Comparison of ENCODE assay signal across 8 cellular contexts in the genomic region with DNA sequence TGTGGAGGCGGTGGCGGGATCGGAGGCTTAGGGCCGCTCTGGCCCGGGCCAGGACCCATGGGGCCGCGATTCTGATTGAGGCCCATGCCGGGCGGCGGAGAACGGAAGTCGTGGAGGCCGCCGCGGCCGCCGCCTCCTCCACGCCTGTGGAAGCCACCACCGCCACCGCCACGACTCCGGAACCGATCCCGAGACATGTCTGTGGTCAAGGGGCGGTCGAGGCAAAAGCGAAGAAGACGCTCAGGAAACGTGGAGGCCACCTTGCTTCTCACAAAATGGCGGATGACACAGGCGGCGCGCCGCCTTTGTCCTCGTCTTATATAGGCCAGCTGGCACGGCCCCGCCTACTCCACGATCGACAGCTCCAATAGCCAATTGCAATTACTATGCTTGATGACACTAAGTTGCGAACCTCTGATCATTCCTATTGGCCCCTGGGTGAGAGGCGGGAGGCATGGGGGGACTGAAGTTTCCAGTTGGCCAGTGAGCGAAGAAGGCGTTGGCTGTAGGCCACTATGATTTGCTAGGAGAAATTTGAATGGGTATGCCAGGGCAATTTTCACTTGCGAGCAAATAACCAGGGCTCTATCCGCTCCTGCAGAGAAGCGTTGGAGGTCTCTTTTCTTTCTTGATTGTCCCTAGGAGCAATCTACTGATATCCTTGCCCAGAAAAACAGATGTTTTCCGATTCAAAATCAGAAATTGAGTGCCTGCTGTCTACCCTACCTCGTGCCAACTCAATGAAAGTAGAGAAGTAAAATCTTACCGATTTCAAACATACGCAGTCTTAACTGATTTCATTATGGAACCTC. TPM values are rescaled to one million over a fixed set of nuclear protein-coding genes. Genes with fewer than 3 reads are reported as not detected.
A peak's percentile ranks its signal among the peaks of the same experiment; 100 is the strongest.
DNase-seq lines count a peak whose midpoint lies in the region; ATAC-seq, FAIRE-seq and TF ChIP-seq lines count a peak whose summit lies in the region.

A gene with protein sequence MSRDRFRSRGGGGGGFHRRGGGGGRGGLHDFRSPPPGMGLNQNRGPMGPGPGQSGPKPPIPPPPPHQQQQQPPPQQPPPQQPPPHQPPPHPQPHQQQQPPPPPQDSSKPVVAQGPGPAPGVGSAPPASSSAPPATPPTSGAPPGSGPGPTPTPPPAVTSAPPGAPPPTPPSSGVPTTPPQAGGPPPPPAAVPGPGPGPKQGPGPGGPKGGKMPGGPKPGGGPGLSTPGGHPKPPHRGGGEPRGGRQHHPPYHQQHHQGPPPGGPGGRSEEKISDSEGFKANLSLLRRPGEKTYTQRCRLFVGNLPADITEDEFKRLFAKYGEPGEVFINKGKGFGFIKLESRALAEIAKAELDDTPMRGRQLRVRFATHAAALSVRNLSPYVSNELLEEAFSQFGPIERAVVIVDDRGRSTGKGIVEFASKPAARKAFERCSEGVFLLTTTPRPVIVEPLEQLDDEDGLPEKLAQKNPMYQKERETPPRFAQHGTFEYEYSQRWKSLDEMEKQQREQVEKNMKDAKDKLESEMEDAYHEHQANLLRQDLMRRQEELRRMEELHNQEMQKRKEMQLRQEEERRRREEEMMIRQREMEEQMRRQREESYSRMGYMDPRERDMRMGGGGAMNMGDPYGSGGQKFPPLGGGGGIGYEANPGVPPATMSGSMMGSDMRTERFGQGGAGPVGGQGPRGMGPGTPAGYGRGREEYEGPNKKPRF (minus strand): TSS at position 293 of the 812 bp plus-strand sequence. CDS start 96 bp downstream, at position 197.

- peak; percentile 94 for FAIRE-seq in endothelial cell of umbilical vein (lab: Jason Lieb, UNC)

- H3K9me1 ChIP-seq in endothelial cell of umbilical vein (replicated peaks; ENCODE audit: control insufficient read depth, extremely low read depth, insufficient read depth, low read length), result no peaks in the 10 kb centered on the region

- H3K9me3 ChIP-seq in OCI-LY7 (ENCODE audit: low read length) (no peaks in the 10 kb centered on the region), endothelial cell of umbilical vein (replicated peaks; ENCODE audit: control insufficient read depth, insufficient read depth, low read length) (no peaks in the 10 kb centered on the region)

- TF ChIP-seq CTCF in OCI-LY7 (conservative IDR thresholded peaks at IDR 0.05; ENCODE audit: low read length) (no peak), endothelial cell of umbilical vein (IDR thresholded peaks at IDR 0.05; ENCODE audit: extremely low read depth in 1 of 2, insufficient read depth in 1 of 2, low read depth in 1 of 2, low read length in 2 of 2) (no peak)

- H3K4me2 ChIP-seq in OCI-LY7 (ENCODE audit: low read length) (peak within 1 kb of the TSS; percentile 76), endothelial cell of umbilical vein (ENCODE audit: insufficient read depth, low read length) (peak within 1 kb of the TSS; percentile 74)

- H2AFZ ChIP-seq in OCI-LY7 (ENCODE audit: low read length) (peak within 1 kb of the TSS; percentile 84), endothelial cell of umbilical vein (ENCODE audit: low read depth, low read length) (peak within 1 kb of the TSS; percentile 47)

- peaks cover 47% of the 10 kb centered on the region for H3K36me3 ChIP-seq in OCI-LY7 (ENCODE audit: insufficient read depth, low read length)
- peaks cover 19 to 33% of the 10 kb centered on the region in 2 experiments for H3K36me3 ChIP-seq in endothelial cell of umbilical vein (ENCODE audit: control insufficient read depth in 2 of 2, extremely low read depth in 1 of 2, insufficient read depth in 2 of 2, low read length in 2 of 2)

- dilution Hi-C loops in endothelial cell of umbilical vein (cut with MboI; ENCODE audit: extremely low pct_ligation_motif_present, low sequenced_read_pairs), result no loop called here

- H3K27ac ChIP-seq in OCI-LY7 (ENCODE audit: low read depth, low read length, poor library complexity, severe bottlenecking) (peak within 1 kb of the TSS; percentile 81), endothelial cell of umbilical vein (ENCODE audit: insufficient read depth, low read depth, low read length) (peak within 1 kb of the TSS; percentile 62)

- BruUV-seq in OCI-LY7 (replicated peaks; lab: Mats Ljungman, UMichigan) (TSS peak; percentile 93), endothelial cell of umbilical vein (replicated peaks; lab: Mats Ljungman, UMichigan) (TSS peak; percentile 67)

- peak; percentile 100 for TF ChIP-seq POLR2A in endothelial cell of umbilical vein (IDR thresholded peaks at IDR 0.05; ENCODE audit: low read depth, low read length)

- POLR2A ChIA-PET in OCI-LY7 (lab: Charles Lee) (interaction anchor here (0.7 kb wide), 1 partner anchor 333 kb away, joined by 3 read pairs; the partner anchor contains the start of gene SMIM12), endothelial cell of umbilical vein (lab: Charles Lee) (interaction anchor here (0.8 to 1.1 kb wide), 3 partner anchors 9 to 12 kb away, joined by 3 to 5 read pairs (median 4); no protein-coding TSS in a partner anchor)

- no peaks in the 10 kb centered on the region for H3K27me3 ChIP-seq in endothelial cell of umbilical vein (ENCODE audit: control insufficient read depth in 2 of 2, insufficient read depth in 2 of 2, low read length in 2 of 2)

- CTCF ChIA-PET in OCI-LY7 (lab: Charles Lee; ENCODE audit: unreplicated experiment) (no interaction called here), endothelial cell of umbilical vein (lab: Charles Lee) (interaction anchor here (1.0 kb wide), 1 partner anchor 9 kb away, joined by 4 read pairs; no protein-coding TSS in a partner anchor)

- no peaks in the 10 kb centered on the region for H3K9me2 ChIP-seq in OCI-LY7 (ENCODE audit: insufficient read depth, low read length)

- peak; percentile 99 for DNase-seq in DMS 273 (lab: John Stamatoyannopoulos, UW; ENCODE audit: unreplicated experiment)
- peak; percentile 98 for DNase-seq in HuH-7.5 (ENCODE audit: low spot score)
- peak; percentile 98 for DNase-seq in OCI-LY7 (ENCODE audit: low spot score)
- DNase-seq in activated T-cell treated with anti-CD3 and anti-CD28 coated beads for 1 hour (ENCODE audit: low read depth), result peak; percentile 95
- peak; percentile 99 for DNase-seq in endothelial cell of umbilical vein (ENCODE audit: low read depth, low spot score)
- peak; percentile 99 for DNase-seq in midbrain (lab: John Stamatoyannopoulos, UW)
- peak; percentile 94 to 97 for DNase-seq in stimulated activated CD8-positive, alpha-beta memory T cell treated with anti-CD3 and anti-CD28 coated beads, Interleukin-2, amount 100 ng/mL, for 1 hour (ENCODE audit: low read depth in 2 of 2)

- peak; percentile 82 for ATAC-seq in GM21526 (IDR thresholded peaks at IDR 0.05; ENCODE audit: low FRiP score, unreplicated experiment)

- H3K4me1 ChIP-seq in OCI-LY7 (ENCODE audit: insufficient read depth, low read length, poor library complexity, severe bottlenecking), result peaks cover 29% of the 10 kb centered on the region
- H3K4me1 ChIP-seq in endothelial cell of umbilical vein (ENCODE audit: control insufficient read depth, extremely low read depth, insufficient read depth, low read length), result peaks cover 25% of the 10 kb centered on the region

- peaks cover 49% of the 10 kb centered on the region for H3K79me2 ChIP-seq in OCI-LY7 (ENCODE audit: insufficient read depth, low read depth, low read length)
- H3K79me2 ChIP-seq in endothelial cell of umbilical vein (ENCODE audit: control insufficient read depth, insufficient read depth, low read length), result peaks cover 49% of the 10 kb centered on the region

- intact Hi-C loops in OCI-LY7 (cut with micrococcal nuclease; ENCODE audit: unreplicated experiment), result loop anchor here (1.0 to 5.0 kb wide), 3 partner anchors 9 to 336 kb away; partner anchors contain the start of genes SMIM12 and ZMYM4
- intact Hi-C loops in endothelial cell of umbilical vein (cut with micrococcal nuclease), result loop anchor here (1.0 to 5.0 kb wide), 9 partner anchors 11 to 1029 kb away; partner anchors contain the start of genes C1orf216, KIAA0319L, NCDN and SMIM12

- peak within 1 kb of the TSS; percentile 89 for H3K9ac ChIP-seq in endothelial cell of umbilical vein (replicated peaks; ENCODE audit: extremely low read depth, insufficient read depth, low read length)

- H3K4me3 ChIP-seq in OCI-LY7 (ENCODE audit: low read depth, low read length, poor library complexity, severe bottlenecking) (peak within 1 kb of the TSS; percentile 98), endothelial cell of umbilical vein (replicated peaks in 1 of 3; ENCODE audit: insufficient read depth in 1 of 3, low read depth in 1 of 3, low read length in 3 of 3) (peak within 1 kb of the TSS; percentile 54 to 99 (median 97))

- H4K20me1 ChIP-seq in OCI-LY7 (ENCODE audit: insufficient read depth, low read length), result peaks cover 38% of the 10 kb centered on the region
- H4K20me1 ChIP-seq in endothelial cell of umbilical vein (replicated peaks; ENCODE audit: control insufficient read depth, extremely low read depth, insufficient read depth, low read length), result peaks cover 25% of the 10 kb centered on the region

TF ChIP-seq in endothelial cell of umbilical vein, 7 proteins besides CTCF, POLR2A, EP300 and RAD21:
- TF ChIP-seq, protein P1, sequence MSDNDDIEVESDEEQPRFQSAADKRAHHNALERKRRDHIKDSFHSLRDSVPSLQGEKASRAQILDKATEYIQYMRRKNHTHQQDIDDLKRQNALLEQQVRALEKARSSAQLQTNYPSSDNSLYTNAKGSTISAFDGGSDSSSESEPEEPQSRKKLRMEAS (IDR thresholded peaks at IDR 0.05; ENCODE audit: insufficient read depth, insufficient read length), result peak; percentile 18
- TF ChIP-seq POLR2AphosphoS5 (IDR thresholded peaks at IDR 0.05; ENCODE audit: insufficient read depth, low read depth, low read length), result peak; percentile 99
- TF ChIP-seq GATA2 (IDR thresholded peaks at IDR 0.05; ENCODE audit: insufficient read depth, insufficient read length, low read depth, low read length), result no peak
- no peak for TF ChIP-seq FOS (IDR thresholded peaks at IDR 0.05; ENCODE audit: borderline replicate concordance, insufficient read depth, low read length)
- peak; percentile 90 for TF ChIP-seq MYC (IDR thresholded peaks at IDR 0.05; ENCODE audit: low read depth, low read length)

RNA-seq across cellular contexts. Expression of the gene that starts here (rescaled TPM):
- 395 and 569 TPM in 2 replicates for total RNA-seq in OCI-LY7 (2014; rRNA removed; shearing (Covaris generic))
- total RNA-seq in OCI-LY7 (2022) (532 and 593 TPM in 2 replicates), endothelial cell of umbilical vein (413 and 415 TPM in 2 replicates)
- 100 and 104 TPM in 2 replicates for polyA plus RNA-seq in endothelial cell of umbilical vein
- polyA plus RNA-seq in endothelial cell of umbilical vein (2011; cell fraction: cytosol; rRNA removed), result 70.6 and 76.8 TPM in 2 replicates
- 563 and 666 TPM in 2 replicates for polyA plus RNA-seq in endothelial cell of umbilical vein (2011; cell fraction: nucleus; rRNA removed)
- 226 and 289 TPM in 2 replicates for polyA plus RNA-seq in endothelial cell of umbilical vein (2012)
- 145 and 149 TPM in 2 replicates for polyA minus RNA-seq in endothelial cell of umbilical vein
- polyA minus RNA-seq in endothelial cell of umbilical vein (2011; cell fraction: cytosol; rRNA and poly(A)+ RNA removed), result 52.1 TPM
- polyA minus RNA-seq in endothelial cell of umbilical vein (2011; cell fraction: nucleus; rRNA and poly(A)+ RNA removed), result 312 and 370 TPM in 2 replicates

Comparison
In these comparisons a context has a peak if more than half of its experiments do, and no peak if none do; other contexts are left out.
1. Peak in every context shown above with its lines: DNase-seq, ATAC-seq, H3K4me3 ChIP-seq and H3K27ac ChIP-seq.